8 cellular contexts compared by ENCODE assay signal in genomic region chr2:121736462-121737336, GRCh38. TPM values are rescaled to one million over a fixed set of nuclear protein-coding genes. Genes with fewer than 3 reads are reported as not detected.
DNase-seq lines count a peak whose midpoint lies in the region; ATAC-seq and TF ChIP-seq lines count a peak whose summit lies in the region.

Gene NIFK (minus strand): TSS chr2:121736875. CDS start chr2:121736850, 25 bp downstream.

- H3K9me2 ChIP-seq in SK-N-SH: no peaks in the 10 kb centered on the region

- CTCF ChIA-PET in GM10248 (lab: Yijun Ruan, JAX) (interaction anchor here (1.0 to 3.0 kb wide), 5 partner anchors 11 to 335 kb away, joined by 3 to 9 read pairs (median 4); no protein-coding TSS in a partner anchor), SK-N-SH (lab: Yijun Ruan, JAX) (interaction anchor here (0.7 to 2.6 kb wide), 5 partner anchors 18 to 335 kb away, joined by 3 to 8 read pairs (median 3); no protein-coding TSS in a partner anchor)

- H3K27ac ChIP-seq in SK-N-SH (ENCODE audit: low read depth in 2 of 2, low read length in 1 of 2) (peak within 1 kb of the TSS; percentile 68 to 82), substantia nigra (ENCODE audit: low read depth, low read length, poor library complexity, severe bottlenecking) (peak within 1 kb of the TSS; percentile 68)

- H3K36me3 ChIP-seq in SK-N-SH (replicated peaks in 1 of 2; ENCODE audit: control insufficient read depth in 1 of 2, insufficient read depth in 2 of 2, low read length in 1 of 2): peaks cover 24 to 35% of the 10 kb centered on the region in 2 experiments

- H3F3A ChIP-seq in SK-N-SH (replicated peaks; ENCODE audit: insufficient read depth): no peaks in the 10 kb centered on the region

- peak; percentile 100 for DNase-seq in GM10248 (ENCODE audit: extremely low spot score)
- peak; percentile 92 for DNase-seq in NCI-H1092 (lab: John Stamatoyannopoulos, UW)
- peak; percentile 99 for DNase-seq in SK-N-SH
- peak; percentile 100 for DNase-seq in activated naive CD4-positive, alpha-beta T cell treated with anti-CD3 and anti-CD28 coated beads, Interleukin-2, amount 50 U/mL, for 16 hours
- DNase-seq in germinal center (ENCODE audit: low spot score): peak; percentile 99
- peak; percentile 84 for DNase-seq in non-pigmented ciliary epithelial cell (ENCODE audit: low read depth)
- peak; percentile 69 to 100 (median 98) for DNase-seq in substantia nigra (lab: John Stamatoyannopoulos, UW)

- no peaks in the 10 kb centered on the region for H3K9me3 ChIP-seq in SK-N-SH

- no peak for TF ChIP-seq EP300 in SK-N-SH (IDR thresholded peaks at IDR 0.05; ENCODE audit: borderline replicate concordance in 1 of 2, low read depth in 1 of 2, low read length in 1 of 2)

- ATAC-seq in HG02610 (IDR thresholded peaks at IDR 0.05; ENCODE audit: unreplicated experiment): peak; percentile 92

- H3K4me1 ChIP-seq in SK-N-SH (ENCODE audit: control insufficient read depth in 1 of 2, insufficient read depth in 2 of 2, low read depth in 1 of 2, low read length in 1 of 2): peaks cover 5 to 6% of the 10 kb centered on the region in 2 experiments; a peak in 2 of 4 replicates

- no peaks in the 10 kb centered on the region for H3K27me3 ChIP-seq in SK-N-SH (ENCODE audit: insufficient read depth)

- H4K20me1 ChIP-seq in SK-N-SH (ENCODE audit: insufficient read depth): no peaks in the 10 kb centered on the region; the same call in 1 of the 2 replicates

- H2AFZ ChIP-seq in SK-N-SH (ENCODE audit: low read depth): peak within 1 kb of the TSS; percentile 91

- peak within 1 kb of the TSS; percentile 92 to 99 for H3K4me3 ChIP-seq in SK-N-SH (ENCODE audit: low read depth in 2 of 2, low read length in 1 of 2)

- peak within 1 kb of the TSS; percentile 92 for H3K4me2 ChIP-seq in SK-N-SH

- WGBS in SK-N-SH (ENCODE audit: low lambda C conversion rate): 1% methylated on average over 58 of the region's 93 CpGs

- TF ChIP-seq CTCF in GM10248 (IDR thresholded peaks at IDR 0.05; ENCODE audit: control extremely low read depth, extremely low read depth, low read depth, missing control alignments) (no peak), SK-N-SH (IDR thresholded peaks at IDR 0.05) (no peak)

- no peak for TF ChIP-seq RAD21 in SK-N-SH (IDR thresholded peaks at IDR 0.05; ENCODE audit: low read length)

- peaks cover 49% of the 10 kb centered on the region for H3K79me2 ChIP-seq in SK-N-SH (ENCODE audit: insufficient read depth)

- POLR2A ChIA-PET in GM10248 (lab: Yijun Ruan, JAX) (interaction anchor here (0.5 to 2.9 kb wide), 6 partner anchors 37 to 206 kb away, joined by 3 to 15 read pairs (median 7); partner anchors contain the start of gene RNU4ATAC), SK-N-SH (lab: Yijun Ruan, JAX) (interaction anchor here (0.6 to 1.5 kb wide), 6 partner anchors 12 to 278 kb away, joined by 3 to 9 read pairs (median 5); partner anchors contain the start of genes RNU4ATAC and TSN)

- peak within 1 kb of the TSS; percentile 94 for H3K9ac ChIP-seq in SK-N-SH

TF ChIP-seq in SK-N-SH, 30 proteins besides CTCF, POLR2A, EP300 and RAD21 (continues in another document):
- TF ChIP-seq NFIC (IDR thresholded peaks at IDR 0.05; ENCODE audit: borderline replicate concordance): no peak
- TF ChIP-seq POLR2AphosphoS5 (IDR thresholded peaks at IDR 0.05; ENCODE audit: low read depth, low read length): peak; percentile 49
- no peak for TF ChIP-seq USF2 (IDR thresholded peaks at IDR 0.05; ENCODE audit: borderline replicate concordance, low read depth, low read length)
- TF ChIP-seq USF1 (IDR thresholded peaks at IDR 0.05; ENCODE audit: borderline replicate concordance, low read depth): no peak
- TF ChIP-seq RCOR1 (IDR thresholded peaks at IDR 0.05; ENCODE audit: low read length): no peak
- peak; percentile 81 for TF ChIP-seq ELF1 (IDR thresholded peaks at IDR 0.05)
- peak; percentile 84 for TF ChIP-seq SIN3A (IDR thresholded peaks at IDR 0.05; ENCODE audit: borderline replicate concordance, low read depth, low read length)
- peak; percentile 99 for TF ChIP-seq MAX (IDR thresholded peaks at IDR 0.05; ENCODE audit: low read depth)
- TF ChIP-seq GATA2 (CRISPR knock-in tag; IDR thresholded peaks at IDR 0.05): no peak
- TF ChIP-seq CHD2 (IDR thresholded peaks at IDR 0.05; ENCODE audit: low read length, partially characterized antibody): peak; percentile 87
- TF ChIP-seq FOSL2 (IDR thresholded peaks at IDR 0.05; ENCODE audit: borderline replicate concordance, low read depth): no peak
- no peak for TF ChIP-seq SMC3 (IDR thresholded peaks at IDR 0.05; ENCODE audit: low read depth, low read length)
- no peak for TF ChIP-seq MEF2A (IDR thresholded peaks at IDR 0.05; ENCODE audit: borderline replicate concordance, low read depth)
- TF ChIP-seq RXRA (IDR thresholded peaks at IDR 0.05; ENCODE audit: borderline replicate concordance, low read depth): no peak
- peak; percentile 98 for TF ChIP-seq MXI1 (IDR thresholded peaks at IDR 0.05; ENCODE audit: low read depth, low read length)
- no peak for TF ChIP-seq REST (IDR thresholded peaks at IDR 0.05; ENCODE audit: low read depth, low read length)
- TF ChIP-seq TAF1 (IDR thresholded peaks at IDR 0.05; ENCODE audit: borderline replicate concordance, low read depth, low read length): peak; percentile 49
- TF ChIP-seq YY1 (IDR thresholded peaks at IDR 0.05; ENCODE audit: low read depth): peak; percentile 80
- TF ChIP-seq GABPA (IDR thresholded peaks at IDR 0.05; ENCODE audit: low read depth): peak; percentile 84
- no peak for TF ChIP-seq PBX3 (IDR thresholded peaks at IDR 0.05)

RNA-seq across cellular contexts. Expression of gene NIFK, which starts in this region (rescaled TPM):
- 17.0 and 22.8 TPM in 2 replicates for polyA plus RNA-seq in SK-N-SH (2012; rRNA removed)
- polyA plus RNA-seq in SK-N-SH (2012; cell fraction: cytosol; rRNA removed): 27.2 and 43.1 TPM in 2 replicates
- polyA plus RNA-seq in SK-N-SH (2012; cell fraction: nucleus; rRNA removed): 15.2 and 23.2 TPM in 2 replicates

Comparison
In these comparisons a context has a peak if more than half of its experiments do, and no peak if none do; other contexts are left out.
1. Peak in every context shown above with its lines: DNase-seq, ATAC-seq, H3K4me3 ChIP-seq and H3K27ac ChIP-seq.